ENCODE assay signal across 1 cellular context in genomic region chr7:107091306-107091705, GRCh38.
TF ChIP-seq lines count a peak whose summit lies in the region.

No MANE protein-coding gene starts in this region.

TF ChIP-seq in GM23338, 12 proteins besides CTCF, POLR2A, EP300 and RAD21 (continued from another document):
- TF ChIP-seq ZNF462 (CRISPR knock-in tag; IDR thresholded peaks at IDR 0.05) = no peak
- no peak for TF ChIP-seq EZH2phosphoT487 (IDR thresholded peaks at IDR 0.05; ENCODE audit: unreplicated experiment)
- TF ChIP-seq POLR2AphosphoS5 (IDR thresholded peaks at IDR 0.05; ENCODE audit: low read depth) = no peak
- no peak for TF ChIP-seq ETS1 (IDR thresholded peaks at IDR 0.05)
- no peak for TF ChIP-seq CREB1 (CRISPR knock-in tag; IDR thresholded peaks at IDR 0.05; ENCODE audit: low read depth)
- TF ChIP-seq ZNF114 (CRISPR knock-in tag; IDR thresholded peaks at IDR 0.05) = no peak
- no peak for TF ChIP-seq STAT1 (IDR thresholded peaks at IDR 0.05; ENCODE audit: unreplicated experiment)
